8 cellular contexts compared by ENCODE assay signal in genomic region chr20:266604-267562, GRCh38. TPM values are rescaled to one million over a fixed set of nuclear protein-coding genes. Genes with fewer than 3 reads are reported as not detected.
DNase-seq lines count a peak whose midpoint lies in the region; FAIRE-seq and TF ChIP-seq lines count a peak whose summit lies in the region.

No MANE protein-coding gene starts in this region.

- no peak for FAIRE-seq in H54 (lab: Jason Lieb, UNC)

- H3K4me1 ChIP-seq in suprapubic skin: peaks cover 5% of the 10 kb centered on the region

- H3K9me3 ChIP-seq in suprapubic skin: no peaks in the 10 kb centered on the region

- DNase-seq in ELR (ENCODE audit: low read depth) (peak; percentile 81), H54 (ENCODE audit: insufficient read length, low spot score) (peak; percentile 88), M059J (ENCODE audit: low read depth) (peak; percentile 82), activated gamma-delta T cell treated with Interleukin-2 at 50 U/mL for 16 hours (peak; percentile 90), germinal center (ENCODE audit: low spot score) (peak; percentile 87), occipital lobe (lab: John Stamatoyannopoulos, UW) (peak; percentile 73), suprapubic skin (ENCODE audit: low spot score in 2 of 2) (peak; percentile 92 to 94)

- no peak for TF ChIP-seq EP300 in suprapubic skin (IDR thresholded peaks at IDR 0.05)

- H3K4me3 ChIP-seq in suprapubic skin: peak overlapping the region; percentile 51

- peaks cover 10% of the 10 kb centered on the region for H3K27me3 ChIP-seq in suprapubic skin

- TF ChIP-seq POLR2A in H54 (IDR thresholded peaks at IDR 0.05; ENCODE audit: low read depth, low read length) (0 out of 2 replicates have a peak, but pooled peaks have one; percentile 30), Raji (IDR thresholded peaks at IDR 0.05; ENCODE audit: insufficient read depth, low read depth, low read length) (peak; percentile 52; the same call in 1 of the 2 replicates), suprapubic skin (IDR thresholded peaks at IDR 0.05) (no peak)

- TF ChIP-seq CTCF in suprapubic skin (IDR thresholded peaks at IDR 0.05): peak; percentile 88 to 96

- WGBS in suprapubic skin: 15% methylated on average over 24 of the region's 43 CpGs

- H3K27ac ChIP-seq in suprapubic skin: no peak overlapping the region

- no peaks in the 10 kb centered on the region for H3K36me3 ChIP-seq in suprapubic skin

RNA-seq across cellular contexts. Expression of gene DEFB132, which starts 9.4 kb away (rescaled TPM):
- total RNA-seq in M059J (2014; rRNA removed; shearing (Covaris generic)): 0.05 TPM in 1 of 2 replicates, not detected in the other
- total RNA-seq in occipital lobe: not detected
- under 1 TPM in 1 of 4 donors, not detected in 3; 0.34 TPM for total RNA-seq in suprapubic skin

RNA-seq across cellular contexts. Expression of gene C20orf96, which starts 23.7 kb away (rescaled TPM):
- 0.91 and 2.2 TPM in 2 replicates for total RNA-seq in M059J (2014; rRNA removed; shearing (Covaris generic))
- total RNA-seq in occipital lobe: 3.3 TPM
- total RNA-seq in suprapubic skin: 1 to 10 TPM in 2 of 4 donors, under 1 TPM in 2; 0.91 to 5.1 (median 2.0) TPM

RNA-seq across cellular contexts. Expression of gene ZCCHC3, which starts 30.5 kb away (rescaled TPM):
- total RNA-seq in M059J (2014; rRNA removed; shearing (Covaris generic)): 12.7 and 16.9 TPM in 2 replicates
- total RNA-seq in occipital lobe: 27.0 TPM
- 10 to 100 TPM in 1 of 4 donors, 1 to 10 TPM in 3; 8.1 to 11.2 (median 8.8) TPM for total RNA-seq in suprapubic skin

RNA-seq across cellular contexts. Expression of gene DEFB129, which starts 39.8 kb away (rescaled TPM):
- 1.1 and 4.7 TPM in 2 replicates for total RNA-seq in M059J (2014; rRNA removed; shearing (Covaris generic))
- total RNA-seq in occipital lobe (not detected), suprapubic skin (not detected)

RNA-seq across cellular contexts. Expression of gene SOX12, which starts 58.5 kb away (rescaled TPM):
- 5.1 and 16.5 TPM in 2 replicates for total RNA-seq in M059J (2014; rRNA removed; shearing (Covaris generic))
- total RNA-seq in occipital lobe (9.4 TPM), suprapubic skin (1 to 10 TPM; 5.4 to 6.5 (median 5.9) TPM)

Comparison
In these comparisons a context has a peak if more than half of its experiments do, and no peak if none do; other contexts are left out.
1. POLR2A ChIP-seq: peak in H54 (single experiment) and Raji (single experiment); none in suprapubic skin (0 of 2).
2. Peak in every context shown above with its lines, with median percentiles within 50 percentile points of each other: DNase-seq.